Comparison of ENCODE assay signal across 16 cellular contexts in the genomic region with DNA sequence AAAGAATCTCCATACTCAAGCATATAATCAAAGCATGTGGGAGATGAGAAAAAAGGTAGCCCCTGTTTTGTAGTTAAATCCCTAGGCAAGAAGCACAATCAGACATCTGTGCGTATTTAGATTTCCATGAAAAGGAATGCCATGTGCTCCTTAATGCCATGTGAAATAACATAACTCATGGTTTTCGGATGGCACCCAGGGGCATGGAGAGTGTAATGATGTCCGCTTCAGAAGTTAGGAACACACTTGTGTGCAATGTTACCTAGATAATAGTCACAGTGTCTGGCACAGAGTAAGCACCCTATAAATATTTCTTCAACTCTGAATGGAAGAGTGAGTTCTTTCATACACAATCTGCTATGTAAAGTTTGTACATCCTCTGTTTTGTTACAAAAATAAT.
DNase-seq lines count a peak whose midpoint lies in the region.
"Had no signal": no experiment of that assay in that cellular context is flagged by ENCODE, and none has a peak within 500 bp of the region (broad histone marks: within the 10 kb centered on the region; RNA-seq: fewer than 3 reads in every experiment).

No MANE protein-coding gene starts in this region.

- DNase-seq in NCI-H2227 treated with DMSO at 0.1 percent for 48 hours (lab: John Stamatoyannopoulos, UW), result peak; percentile 15
- DNase-seq in NCI-H2227 (lab: John Stamatoyannopoulos, UW; ENCODE audit: unreplicated experiment), result no peak
- DNase-seq in RPMI7951 (ENCODE audit: low read depth), result peak; percentile 26
- DNase-seq in foreskin melanocyte, result peak; percentile 92
- DNase-seq in middle frontal gyrus (ENCODE audit: extremely low spot score, low spot score), result no peak
- DNase-seq in activated CD4-positive, alpha-beta T cell treated with anti-CD3 and anti-CD28 coated beads for 48 hours, result no peak
- DNase-seq: AML-193; CD4-positive, alpha-beta T cell; CD8-positive, alpha-beta T cell; COR-L47; DMS 273 treated with DMSO at 0.1 percent for 48 hours; DMS153; DMS53; DND-41; EL; GDM1 had no signal

Comparison
In these comparisons a context has a peak if more than half of its experiments do, and no peak if none do; other contexts are left out.
1. DNase-seq: peak in NCI-H2227 treated with DMSO at 0.1 percent for 48 hours (single experiment), RPMI7951 (single experiment) and foreskin melanocyte (single experiment); none in NCI-H2227 (single experiment), middle frontal gyrus (single experiment) and activated CD4-positive, alpha-beta T cell treated with anti-CD3 and anti-CD28 coated beads for 48 hours (single experiment).